ENCODE assay signal across 7 cellular contexts in genomic region chr1:61453111-61453961, GRCh38.
DNase-seq lines count a peak whose midpoint lies in the region; ATAC-seq, FAIRE-seq and TF ChIP-seq lines count a peak whose summit lies in the region.

No MANE protein-coding gene starts in this region.

- intact Hi-C loops in kidney (cut with DNase I): loop anchor here (10.0 kb wide), 1 partner anchor 479 kb away; no protein-coding TSS in a partner anchor

- peak; percentile 61 for ATAC-seq in HG03097 (IDR thresholded peaks at IDR 0.05; ENCODE audit: low FRiP score, unreplicated experiment)

- peaks cover 0 to 2% of the 10 kb centered on the region in 2 donors for H3K36me3 ChIP-seq in kidney (ENCODE audit: control insufficient read depth in 1 of 2, insufficient read depth in 2 of 2, low read length in 2 of 2)

- FAIRE-seq in GM18507 (lab: Jason Lieb, UNC) (peak; percentile 72), kidney (lab: Jason Lieb, UNC) (peak; percentile 96)

- H3K9ac ChIP-seq in kidney (ENCODE audit: low read length in 2 of 2): peak overlapping the region; percentile 29 to 36

- H3K9me3 ChIP-seq in kidney (ENCODE audit: control insufficient read depth in 1 of 2, low read length in 2 of 2): no peaks in the 10 kb centered on the region

- DNase-seq in GM18507 (ENCODE audit: extremely low spot score, insufficient read length, low read depth) (peak; percentile 25), NCI-H2227 treated with DMSO at 0.1 percent for 48 hours (lab: John Stamatoyannopoulos, UW) (peak; percentile 96), caudate nucleus (lab: John Stamatoyannopoulos, UW) (peak in 56 of 61 donors; percentile 18 to 94 (median 62)), kidney (peak; percentile 92)
- peak; percentile 75 for DNase-seq in stimulated activated CD4-positive, alpha-beta T cell treated with anti-CD3 and anti-CD28 coated beads, Interleukin-15, amount 100 ng/mL, for 24 hours

- peak; percentile 56 for TF ChIP-seq CTCF in WI38 (IDR thresholded peaks at IDR 0.05; ENCODE audit: low read depth, low read length)
- peak; percentile 93 for TF ChIP-seq CTCF in kidney (IDR thresholded peaks at IDR 0.05; ENCODE audit: borderline replicate concordance, extremely low read depth, insufficient read depth)

- H3K27ac ChIP-seq in caudate nucleus (ENCODE audit: low read depth, low read length): peak overlapping the region; percentile 69
- peak overlapping the region; percentile 40 to 89 for H3K27ac ChIP-seq in kidney (ENCODE audit: low read depth in 2 of 2, low read length in 2 of 2)

- H3K4me3 ChIP-seq in WI38 (ENCODE audit: low read depth, low read length) (no peak overlapping the region), kidney (ENCODE audit: low read length in 2 of 2) (no peak overlapping the region)

- peaks cover 30 to 49% of the 10 kb centered on the region in 2 donors for H3K4me1 ChIP-seq in kidney (ENCODE audit: control insufficient read depth in 1 of 2, insufficient read depth in 1 of 2, low read depth in 1 of 2, low read length in 2 of 2)

Comparison
In these comparisons a context has a peak if more than half of its experiments do, and no peak if none do; other contexts are left out.
1. DNase-seq: peak in every context shown above with its lines; median percentile 96 in NCI-H2227 treated with DMSO at 0.1 percent for 48 hours; 92 in kidney; 75 in stimulated activated CD4-positive, alpha-beta T cell treated with anti-CD3 and anti-CD28 coated beads, Interleukin-15, amount 100 ng/mL, for 24 hours; 62 in caudate nucleus; 25 in GM18507.